2 cellular contexts compared by ENCODE assay signal in the genomic region with DNA sequence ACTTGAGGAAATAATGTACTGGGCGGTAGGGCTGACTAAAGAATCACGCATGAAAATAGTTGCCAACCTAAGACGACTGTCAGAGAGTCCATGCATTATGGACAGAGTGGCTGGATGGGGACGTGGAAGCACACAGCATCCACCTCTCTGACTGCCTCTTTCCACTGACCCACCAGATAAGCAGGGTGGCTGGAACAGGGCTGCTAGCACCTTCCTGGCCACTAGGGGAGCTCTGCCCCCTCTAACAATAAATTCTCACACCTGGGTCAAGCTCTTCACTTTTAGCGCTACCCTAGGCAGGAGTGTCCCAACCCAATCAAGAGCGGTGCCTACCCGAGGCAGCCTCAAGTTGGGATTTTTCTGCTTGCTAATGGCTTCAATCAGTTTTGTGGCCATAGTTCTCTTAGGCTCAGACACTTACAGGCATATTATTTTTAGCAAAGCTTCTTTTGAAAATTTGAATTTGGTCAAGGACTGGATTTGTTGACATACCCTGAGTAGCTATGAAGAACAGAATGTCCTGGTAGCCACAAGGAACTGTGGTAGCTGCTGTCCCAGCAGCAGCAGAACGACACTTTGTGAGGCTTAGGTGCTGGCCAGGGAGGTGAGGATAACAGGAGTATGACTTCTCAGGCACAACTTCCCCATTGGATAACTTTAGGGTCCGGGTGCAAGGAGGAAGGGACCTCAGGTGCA.
A peak's percentile ranks its signal among the peaks of the same experiment; 100 is the strongest.
TF ChIP-seq lines count a peak whose summit lies in the region.

No MANE protein-coding gene starts in this region.

TF ChIP-seq in Ishikawa, 13 proteins besides CTCF, POLR2A, EP300 and RAD21:
- TF ChIP-seq, protein P1, sequence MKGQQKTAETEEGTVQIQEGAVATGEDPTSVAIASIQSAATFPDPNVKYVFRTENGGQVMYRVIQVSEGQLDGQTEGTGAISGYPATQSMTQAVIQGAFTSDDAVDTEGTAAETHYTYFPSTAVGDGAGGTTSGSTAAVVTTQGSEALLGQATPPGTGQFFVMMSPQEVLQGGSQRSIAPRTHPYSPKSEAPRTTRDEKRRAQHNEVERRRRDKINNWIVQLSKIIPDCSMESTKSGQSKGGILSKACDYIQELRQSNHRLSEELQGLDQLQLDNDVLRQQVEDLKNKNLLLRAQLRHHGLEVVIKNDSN (IDR thresholded peaks at IDR 0.05), result no peak
- TF ChIP-seq EGR1 (IDR thresholded peaks at IDR 0.05) (no peak), TAF1 (IDR thresholded peaks at IDR 0.05; ENCODE audit: low read depth) (no peak), ZBTB7A (IDR thresholded peaks at IDR 0.05; ENCODE audit: low read depth) (no peak), TEAD4 (IDR thresholded peaks at IDR 0.05) (no peak)
- TF ChIP-seq, protein P2, sequence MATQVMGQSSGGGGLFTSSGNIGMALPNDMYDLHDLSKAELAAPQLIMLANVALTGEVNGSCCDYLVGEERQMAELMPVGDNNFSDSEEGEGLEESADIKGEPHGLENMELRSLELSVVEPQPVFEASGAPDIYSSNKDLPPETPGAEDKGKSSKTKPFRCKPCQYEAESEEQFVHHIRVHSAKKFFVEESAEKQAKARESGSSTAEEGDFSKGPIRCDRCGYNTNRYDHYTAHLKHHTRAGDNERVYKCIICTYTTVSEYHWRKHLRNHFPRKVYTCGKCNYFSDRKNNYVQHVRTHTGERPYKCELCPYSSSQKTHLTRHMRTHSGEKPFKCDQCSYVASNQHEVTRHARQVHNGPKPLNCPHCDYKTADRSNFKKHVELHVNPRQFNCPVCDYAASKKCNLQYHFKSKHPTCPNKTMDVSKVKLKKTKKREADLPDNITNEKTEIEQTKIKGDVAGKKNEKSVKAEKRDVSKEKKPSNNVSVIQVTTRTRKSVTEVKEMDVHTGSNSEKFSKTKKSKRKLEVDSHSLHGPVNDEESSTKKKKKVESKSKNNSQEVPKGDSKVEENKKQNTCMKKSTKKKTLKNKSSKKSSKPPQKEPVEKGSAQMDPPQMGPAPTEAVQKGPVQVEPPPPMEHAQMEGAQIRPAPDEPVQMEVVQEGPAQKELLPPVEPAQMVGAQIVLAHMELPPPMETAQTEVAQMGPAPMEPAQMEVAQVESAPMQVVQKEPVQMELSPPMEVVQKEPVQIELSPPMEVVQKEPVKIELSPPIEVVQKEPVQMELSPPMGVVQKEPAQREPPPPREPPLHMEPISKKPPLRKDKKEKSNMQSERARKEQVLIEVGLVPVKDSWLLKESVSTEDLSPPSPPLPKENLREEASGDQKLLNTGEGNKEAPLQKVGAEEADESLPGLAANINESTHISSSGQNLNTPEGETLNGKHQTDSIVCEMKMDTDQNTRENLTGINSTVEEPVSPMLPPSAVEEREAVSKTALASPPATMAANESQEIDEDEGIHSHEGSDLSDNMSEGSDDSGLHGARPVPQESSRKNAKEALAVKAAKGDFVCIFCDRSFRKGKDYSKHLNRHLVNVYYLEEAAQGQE (IDR thresholded peaks at IDR 0.05; ENCODE audit: low read depth), result no peak
- TF ChIP-seq, protein P3, sequence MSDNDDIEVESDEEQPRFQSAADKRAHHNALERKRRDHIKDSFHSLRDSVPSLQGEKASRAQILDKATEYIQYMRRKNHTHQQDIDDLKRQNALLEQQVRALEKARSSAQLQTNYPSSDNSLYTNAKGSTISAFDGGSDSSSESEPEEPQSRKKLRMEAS (IDR thresholded peaks at IDR 0.05), result no peak

TF ChIP-seq in K562, 482 proteins besides CTCF, POLR2A, EP300 and RAD21:
- TF ChIP-seq RCOR1 (IDR thresholded peaks at IDR 0.05; ENCODE audit: borderline replicate concordance in 1 of 2, low read depth in 2 of 2, low read length in 2 of 2) (0 out of 4 replicates have a peak, but pooled peaks of 1 of the 2 experiments have one; percentile 21), STAG1 (CRISPR knock-in tag; IDR thresholded peaks at IDR 0.05; ENCODE audit: borderline replicate concordance) (no peak), ZBTB17 (CRISPR knock-in tag; IDR thresholded peaks at IDR 0.05) (no peak), TCF3 (CRISPR knock-in tag; IDR thresholded peaks at IDR 0.05) (0 out of 2 replicates have a peak, but pooled peaks have one; percentile 6), SMC3 (conservative IDR thresholded peaks at IDR 0.05; ENCODE audit: insufficient read depth, low read depth, low read length) (peak; percentile 47), POLR2AphosphoS2 (IDR thresholded peaks at IDR 0.05; ENCODE audit: low read length) (peak; percentile 37; the same call in 1 of the 2 replicates), CTBP1 (IDR thresholded peaks at IDR 0.05; ENCODE audit: borderline replicate concordance) (peak; percentile 35; the same call in 1 of the 2 replicates), ZFP36 (IDR thresholded peaks at IDR 0.05; ENCODE audit: low read depth, low read length, partially characterized antibody) (peak; percentile 15)
